In the genomic region with DNA sequence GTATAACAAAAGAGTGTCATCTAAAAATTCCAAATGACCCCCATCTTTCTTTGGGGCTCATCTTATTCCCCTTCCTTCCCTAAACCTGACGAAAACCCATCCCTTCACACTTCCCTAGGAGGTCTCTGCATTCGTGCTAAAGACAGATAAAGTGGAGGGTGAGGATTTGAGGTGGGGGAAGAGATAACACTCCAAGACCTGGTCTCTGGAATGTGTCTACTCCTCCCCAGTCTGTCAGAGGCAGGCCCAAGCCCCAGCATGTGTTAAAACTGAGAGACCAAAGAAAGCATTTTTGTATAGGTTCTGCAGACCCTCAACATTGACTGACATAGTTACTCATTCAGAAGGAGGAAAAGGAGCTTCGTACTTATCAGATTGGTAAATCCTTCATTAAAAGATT, we compare ENCODE assay signal across 33 cellular contexts. TPM values are rescaled to one million over a fixed set of nuclear protein-coding genes. Genes with fewer than 3 reads are reported as not detected.
"Had no signal": no experiment of that assay in that cellular context is flagged by ENCODE, and none has a peak within 500 bp of the region (broad histone marks: within the 10 kb centered on the region; RNA-seq: fewer than 3 reads in every experiment).

No MANE protein-coding gene starts in this region.

- H3K27ac Mint-ChIP-seq: dendritic cell treated with granulocyte-macrophage colony-stimulating factor and Interleukin-4, amounts not matched to agents 40 ng/mL and 50 ng/mL, for 4 days; naive thymus-derived CD8-positive, alpha-beta T cell; nephron progenitor cell; progenitor cell of endocrine pancreas; stimulated activated naive CD8-positive, alpha-beta T cell treated with anti-CD3 and anti-CD28 coated beads, Interleukin-15, amount 100 ng/mL, for 72 hours had no signal

- H3K9me3 ChIP-seq: colonic mucosa, esophagus muscularis mucosa, heart right ventricle, left lung, pancreas, suprapubic skin had no signal

- H3K4me2 ChIP-seq: smooth muscle cell had no signal

- H3K36me3 ChIP-seq: colonic mucosa, esophagus muscularis mucosa, heart right ventricle, left lung, pancreas, suprapubic skin had no signal

- H3K4me3 ChIP-seq: colonic mucosa, esophagus muscularis mucosa, heart right ventricle, left lung, pancreas, smooth muscle cell, suprapubic skin had no signal

- ATAC-seq: foreskin keratinocyte; heart right ventricle; left cardiac atrium; left lung; naive thymus-derived CD8-positive, alpha-beta T cell; pancreas; sciatic nerve; stimulated activated naive CD8-positive, alpha-beta T cell treated with anti-CD3 and anti-CD28 coated beads, Interleukin-15, amount 100 ng/mL, for 72 hours had no signal

- H3K4me3 Mint-ChIP-seq: dendritic cell treated with granulocyte-macrophage colony-stimulating factor and Interleukin-4, amounts not matched to agents 40 ng/mL and 50 ng/mL, for 4 days; naive thymus-derived CD8-positive, alpha-beta T cell; nephron progenitor cell; stimulated activated naive CD8-positive, alpha-beta T cell treated with anti-CD3 and anti-CD28 coated beads, Interleukin-15, amount 100 ng/mL, for 72 hours had no signal

- H3K36me3 Mint-ChIP-seq: naive thymus-derived CD8-positive, alpha-beta T cell had no signal

- H3K9me3 Mint-ChIP-seq: dendritic cell treated with granulocyte-macrophage colony-stimulating factor and Interleukin-4, amounts not matched to agents 40 ng/mL and 50 ng/mL, for 4 days; naive thymus-derived CD8-positive, alpha-beta T cell; nephron progenitor cell; stimulated activated naive CD8-positive, alpha-beta T cell treated with anti-CD3 and anti-CD28 coated beads, Interleukin-15, amount 100 ng/mL, for 72 hours had no signal

- FAIRE-seq: endothelial cell of umbilical vein, islet of Langerhans, pancreas had no signal

- H3K4me1 ChIP-seq: colonic mucosa, pancreas had no signal

- DNase-seq: colonic mucosa; effector CD8-positive, alpha-beta T cell; foreskin keratinocyte; glutamatergic neuron; heart right ventricle; hippocampal formation; left cardiac atrium; left lung; mesenchymal stem cell; naive thymus-derived CD8-positive, alpha-beta T cell; nephron progenitor cell; occipital lobe; pancreas; stimulated activated CD4-positive, alpha-beta T cell treated with anti-CD3 and anti-CD28 coated beads, Interleukin-12 subunit alpha, Interleukin-12 subunit beta, amount 100 ng/mL, for 4 hours; stimulated activated CD4-positive, alpha-beta T cell treated with anti-CD3 and anti-CD28 coated beads, Interleukin-1b, Interleukin-23, amount 100 ng/mL, for 48 hours; stimulated activated CD4-positive, alpha-beta T cell treated with anti-CD3 and anti-CD28 coated beads, Interleukin-4, amount 100 ng/mL, for 1 hour; stimulated activated CD8-positive, alpha-beta memory T cell treated with anti-CD3 and anti-CD28 coated beads, Interleukin-4, amount 100 ng/mL, for 48 hours; stimulated activated naive CD4-positive, alpha-beta T cell; stimulated activated naive CD8-positive, alpha-beta T cell treated with anti-CD3 and anti-CD28 coated beads, Interleukin-15, amount 100 ng/mL, for 72 hours had no signal

- H3K27ac ChIP-seq: colonic mucosa, esophagus muscularis mucosa, foreskin keratinocyte, heart right ventricle, left lung, pancreas, suprapubic skin had no signal

RNA-seq across cellular contexts. Expression of gene LHX1, which starts 11.0 kb away (rescaled TPM):
- total RNA-seq: chondrocyte; colonic mucosa; endothelial cell of umbilical vein; esophagus muscularis mucosa; fibroblast of lung; foreskin keratinocyte; left cardiac atrium; left lung; lower leg skin; lung microvascular endothelial cell; myocyte; naive thymus-derived CD8-positive, alpha-beta T cell; occipital lobe; pancreas; sciatic nerve; smooth muscle cell; suprapubic skin had no signal
- polyA plus RNA-seq: endothelial cell of umbilical vein; fibroblast of lung; heart right ventricle; naive thymus-derived CD8-positive, alpha-beta T cell; smooth muscle cell; urinary bladder had no signal
